ENCODE assay signal across 14 cellular contexts in the genomic region with DNA sequence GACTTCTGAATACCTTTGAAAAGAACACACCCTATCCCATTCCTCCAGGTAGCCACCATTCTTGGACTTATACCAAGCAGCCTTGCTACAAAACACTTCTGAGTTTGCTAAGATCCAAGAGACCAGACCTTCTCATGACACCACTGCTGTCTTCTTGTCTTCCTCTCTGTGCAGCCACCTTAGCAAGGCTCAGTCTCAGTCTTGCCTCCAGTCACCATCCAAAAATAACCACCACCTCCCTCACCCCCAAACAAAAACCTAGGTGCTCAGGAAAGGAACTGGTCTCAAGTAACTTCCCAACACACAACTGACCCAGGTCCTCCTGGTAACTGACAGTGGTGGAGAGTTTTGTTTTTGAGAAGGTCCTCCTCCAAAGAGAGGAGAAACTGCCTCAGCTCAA.
DNase-seq lines count a peak whose midpoint lies in the region; ATAC-seq and TF ChIP-seq lines count a peak whose summit lies in the region.
"Had no signal": no experiment of that assay in that cellular context is flagged by ENCODE, and none has a peak within 500 bp of the region (broad histone marks: within the 10 kb centered on the region; RNA-seq: fewer than 3 reads in every experiment).

No MANE protein-coding gene starts in this region.

- H3K36me3 Mint-ChIP-seq in activated T-helper 17 cell treated with anti-CD3 and anti-CD28 coated beads, Interleukin-2, amount 50 U/mL, for 72 hours (ENCODE audit: low read depth): no peaks in the 10 kb centered on the region
- no peaks in the 10 kb centered on the region for H3K36me3 Mint-ChIP-seq in nephron (ENCODE audit: low read depth)
- H3K36me3 Mint-ChIP-seq in GM23338 (ENCODE audit: low read depth): no peaks in the 10 kb centered on the region

- H3K4me3 Mint-ChIP-seq in activated T-helper 17 cell treated with anti-CD3 and anti-CD28 coated beads, Interleukin-2, amount 50 U/mL, for 72 hours: no peak overlapping the region
- H3K4me3 Mint-ChIP-seq in nephron (no peak overlapping the region), GM23338 (no peak overlapping the region)

- no peaks in the 10 kb centered on the region for H3K4me1 ChIP-seq in DND-41 (ENCODE audit: insufficient read depth, low read length)
- H3K4me1 ChIP-seq in GM23338 (ENCODE audit: insufficient read depth): peaks cover 21% of the 10 kb centered on the region

- no peak overlapping the region for H3K4me2 ChIP-seq in DND-41 (ENCODE audit: insufficient read depth, low read length)
- H3K4me2 ChIP-seq in GM23338: no peak overlapping the region

- H3K4me3 ChIP-seq in DND-41 (ENCODE audit: low read depth in 1 of 2, low read length in 2 of 2): no peak overlapping the region
- H3K4me3 ChIP-seq in GM23338: no peak overlapping the region
- H3K4me3 ChIP-seq: thyroid gland had no signal

- TF ChIP-seq CTCF in DND-41 (IDR thresholded peaks at IDR 0.05; ENCODE audit: borderline replicate concordance, extremely low read depth, low read length, poor library complexity, severe bottlenecking): no peak
- TF ChIP-seq CTCF in nephron (IDR thresholded peaks at IDR 0.05; ENCODE audit: unreplicated experiment in 3 of 3): no peak
- no peak for TF ChIP-seq CTCF in GM23338 (conservative IDR thresholded peaks at IDR 0.05; ENCODE audit: low read depth in 2 of 2)

- 0 out of 2 replicates have a peak, but pooled peaks cover under 1% of the 10 kb centered on the region for H3K79me2 ChIP-seq in DND-41 (ENCODE audit: insufficient read depth, low read length)
- H3K79me2 ChIP-seq in GM23338 (replicated peaks; ENCODE audit: insufficient read depth): no peaks in the 10 kb centered on the region

- H4K20me1 ChIP-seq in DND-41 (ENCODE audit: insufficient read depth, low read length): no peaks in the 10 kb centered on the region
- H4K20me1 ChIP-seq in GM23338 (replicated peaks; ENCODE audit: insufficient read depth): no peaks in the 10 kb centered on the region

- DNase-seq in DND-41 (no peak), NCI-H1436 treated with DMSO at 0.1 percent for 48 hours (lab: John Stamatoyannopoulos, UW) (no peak), GM23338 (ENCODE audit: low spot score) (no peak), NCI-H1694 (lab: John Stamatoyannopoulos, UW) (no peak)
- DNase-seq: activated CD4-positive, alpha-beta T cell treated with anti-CD3 and anti-CD28 coated beads for 1 hour; activated effector memory CD4-positive, alpha-beta T cell treated with Interleukin-2 at 50 U/mL for 16 hours; glutamatergic neuron; kidney; thyroid gland had no signal

- H3K9me2 ChIP-seq in GM23338 (ENCODE audit: insufficient read depth): no peaks in the 10 kb centered on the region

- peak overlapping the region; percentile 57 for H3K27ac Mint-ChIP-seq in activated T-helper 17 cell treated with anti-CD3 and anti-CD28 coated beads, Interleukin-2, amount 50 U/mL, for 72 hours
- H3K27ac Mint-ChIP-seq in nephron: peak overlapping the region in 2 of 3 experiments; percentile 37 to 52
- H3K27ac Mint-ChIP-seq in GM23338: no peak overlapping the region

- H3F3A ChIP-seq in GM23338 (replicated peaks; ENCODE audit: low read depth): no peaks in the 10 kb centered on the region

- H3K9ac ChIP-seq in DND-41 (ENCODE audit: low read depth, low read length): no peak overlapping the region

- 0 out of 2 replicates have a peak, but pooled peaks cover 3% of the 10 kb centered on the region for H3K36me3 ChIP-seq in DND-41 (ENCODE audit: insufficient read depth, low read length)
- H3K36me3 ChIP-seq in GM23338 (ENCODE audit: insufficient read depth): no peaks in the 10 kb centered on the region
- H3K36me3 ChIP-seq: thyroid gland had no signal

- peaks cover 30% of the 10 kb centered on the region for H3K4me1 Mint-ChIP-seq in activated T-helper 17 cell treated with anti-CD3 and anti-CD28 coated beads, Interleukin-2, amount 50 U/mL, for 72 hours
- H3K4me1 Mint-ChIP-seq in nephron: peaks cover 19% of the 10 kb centered on the region
- H3K4me1 Mint-ChIP-seq in GM23338: peaks cover 25% of the 10 kb centered on the region

- H3K27me3 ChIP-seq in DND-41 (ENCODE audit: insufficient read depth, low read length, poor library complexity) (no peaks in the 10 kb centered on the region), GM23338 (ENCODE audit: insufficient read depth) (no peaks in the 10 kb centered on the region)
- H3K27me3 ChIP-seq: thyroid gland had no signal

- no peaks in the 10 kb centered on the region for H3K9me3 ChIP-seq in DND-41 (ENCODE audit: insufficient read depth, low read length, severe bottlenecking)
- H3K9me3 ChIP-seq: thyroid gland had no signal

- H3K27me3 Mint-ChIP-seq in activated T-helper 17 cell treated with anti-CD3 and anti-CD28 coated beads, Interleukin-2, amount 50 U/mL, for 72 hours: no peaks in the 10 kb centered on the region
- no peaks in the 10 kb centered on the region for H3K27me3 Mint-ChIP-seq in nephron (ENCODE audit: low read depth)
- H3K27me3 Mint-ChIP-seq in GM23338 (ENCODE audit: insufficient read depth, low read depth, poor library complexity): peaks cover 5% of the 10 kb centered on the region

- H2AFZ ChIP-seq in DND-41 (ENCODE audit: low read depth, low read length) (no peak overlapping the region), GM23338 (no peak overlapping the region)

- ATAC-seq in DND-41 (ENCODE audit: insufficient read depth, low read depth): no peak
- ATAC-seq in GM18907 (IDR thresholded peaks at IDR 0.05; ENCODE audit: unreplicated experiment): peak; percentile 28
- no peak for ATAC-seq in activated T-helper 17 cell treated with anti-CD3 and anti-CD28 coated beads, Interleukin-2, amount 50 U/mL, for 72 hours (replicated peaks)
- no peak for ATAC-seq in GM23338
- ATAC-seq in HG02571 (IDR thresholded peaks at IDR 0.05; ENCODE audit: unreplicated experiment): no peak
- ATAC-seq: sciatic nerve had no signal

- H3K9me3 Mint-ChIP-seq in activated T-helper 17 cell treated with anti-CD3 and anti-CD28 coated beads, Interleukin-2, amount 50 U/mL, for 72 hours: no peaks in the 10 kb centered on the region
- H3K9me3 Mint-ChIP-seq in nephron (no peaks in the 10 kb centered on the region), GM23338 (no peaks in the 10 kb centered on the region)

- H3K27ac ChIP-seq in DND-41 (ENCODE audit: low read length) (peak overlapping the region; percentile 24; the same call in 1 of the 2 replicates), GM23338 (ENCODE audit: low read depth) (no peak overlapping the region)

TF ChIP-seq in GM23338, 12 proteins besides CTCF, POLR2A, EP300 and RAD21:
- no peak for TF ChIP-seq JUNB (IDR thresholded peaks at IDR 0.05; ENCODE audit: unreplicated experiment)
